ENCODE assay signal across 36 cellular contexts in genomic region chr2:190599546-190600220, GRCh38. TPM values are rescaled to one million over a fixed set of nuclear protein-coding genes. Genes with fewer than 3 reads are reported as not detected.
A peak's percentile ranks its signal among the peaks of the same experiment; 100 is the strongest.
DNase-seq lines count a peak whose midpoint lies in the region; FAIRE-seq and TF ChIP-seq lines count a peak whose summit lies in the region.
"Had no signal": no experiment of that assay in that cellular context is flagged by ENCODE, and none has a peak within 500 bp of the region (broad histone marks: within the 10 kb centered on the region; RNA-seq: fewer than 3 reads in every experiment).

No MANE protein-coding gene starts in this region.

- peaks cover 8% of the 10 kb centered on the region for H3K9me3 Mint-ChIP-seq in activated CD4-positive, alpha-beta T cell treated with anti-CD3 and anti-CD28 coated beads, Interleukin-2, amount 10 ng/mL, durations not matched to agents 24 days and 14 days
- H3K9me3 Mint-ChIP-seq: CD4-positive, alpha-beta T cell; central memory CD8-positive, alpha-beta T cell; effector memory CD8-positive, alpha-beta T cell; IgD-negative memory B cell; stimulated activated memory B cell treated with anti-CD40 and anti-IgM and Interleukin-4, amounts not matched to agents 10 μg/mL and 1 μg/mL and 100 μg/mL, for 72 hours had no signal

- no peaks in the 10 kb centered on the region for H4K20me1 ChIP-seq in keratinocyte (ENCODE audit: control insufficient read depth, extremely low read depth, insufficient read depth, low read length)

- intact Hi-C loops in activated CD4-positive, alpha-beta T cell treated with anti-CD3 and anti-CD28 coated beads, Interleukin-2, amount 10 ng/mL, durations not matched to agents 24 days and 14 days (cut with micrococcal nuclease): no loop called here

- H2AFZ ChIP-seq in keratinocyte (ENCODE audit: control insufficient read depth, low read length): no peak overlapping the region

- no peak overlapping the region for H3K4me2 ChIP-seq in keratinocyte (ENCODE audit: control insufficient read depth, extremely low read depth, insufficient read depth, low read depth, low read length)
- H3K4me2 ChIP-seq: SK-N-SH had no signal

- H3K27ac ChIP-seq in keratinocyte (ENCODE audit: control insufficient read depth, insufficient read depth, low read length): no peak overlapping the region
- H3K27ac ChIP-seq: adrenal gland, psoas muscle had no signal

- no peaks in the 10 kb centered on the region for H3K9me1 ChIP-seq in keratinocyte (ENCODE audit: control insufficient read depth, extremely low read depth, insufficient read depth, low read length)

- no peak overlapping the region for H3K4me3 Mint-ChIP-seq in activated CD4-positive, alpha-beta T cell treated with anti-CD3 and anti-CD28 coated beads, Interleukin-2, amount 10 ng/mL, durations not matched to agents 24 days and 14 days
- H3K4me3 Mint-ChIP-seq: CD4-positive, alpha-beta T cell; central memory CD8-positive, alpha-beta T cell; effector memory CD8-positive, alpha-beta T cell; IgD-negative memory B cell; stimulated activated memory B cell treated with anti-CD40 and anti-IgM and Interleukin-4, amounts not matched to agents 10 μg/mL and 1 μg/mL and 100 μg/mL, for 72 hours; T-helper 1 cell treated with Interleukin-12 subunit alpha and Interleukin-12 subunit beta and Interleukin-4 antibody, amounts not matched to agents 30 μg/mL and 1 μg/mL, for 36 hours; type B pancreatic cell had no signal

- dilution Hi-C loops in keratinocyte (cut with MboI; ENCODE audit: extremely low pct_ligation_motif_present, low sequenced_read_pairs): no loop called here

- H3K36me3 ChIP-seq in keratinocyte (ENCODE audit: control insufficient read depth in 2 of 2, extremely low read depth in 1 of 2, insufficient read depth in 2 of 2, low read length in 2 of 2): no peaks in the 10 kb centered on the region
- H3K36me3 ChIP-seq: adrenal gland had no signal

- H3K27me3 ChIP-seq in keratinocyte (ENCODE audit: control insufficient read depth, extremely low read depth, insufficient read depth, low read length): no peaks in the 10 kb centered on the region
- H3K27me3 ChIP-seq: adrenal gland had no signal

- H3K4me3 ChIP-seq in keratinocyte (ENCODE audit: control insufficient read depth in 2 of 3, extremely low read depth in 1 of 3, insufficient read depth in 2 of 3, low read depth in 1 of 3, low read length in 3 of 3): no peak overlapping the region
- H3K4me3 ChIP-seq: adrenal gland, psoas muscle had no signal

- peaks cover 2% of the 10 kb centered on the region for H3K27me3 Mint-ChIP-seq in activated CD4-positive, alpha-beta T cell treated with anti-CD3 and anti-CD28 coated beads, Interleukin-2, amount 10 ng/mL, durations not matched to agents 24 days and 14 days
- H3K27me3 Mint-ChIP-seq: CD4-positive, alpha-beta T cell; central memory CD8-positive, alpha-beta T cell; effector memory CD8-positive, alpha-beta T cell; IgD-negative memory B cell; naive thymus-derived CD4-positive, alpha-beta T cell; stimulated activated memory B cell treated with anti-CD40 and anti-IgM and Interleukin-4, amounts not matched to agents 10 μg/mL and 1 μg/mL and 100 μg/mL, for 72 hours had no signal

- H3K79me2 ChIP-seq in keratinocyte (ENCODE audit: control insufficient read depth, insufficient read depth, low read length): no peaks in the 10 kb centered on the region

- TF ChIP-seq CTCF in keratinocyte (optimal IDR thresholded peaks at IDR 0.05 in 1 of 3, IDR thresholded peaks at IDR 0.05 in 1 of 3, conservative IDR thresholded peaks at IDR 0.05 in 1 of 3; ENCODE audit: extremely low read depth in 1 of 3, insufficient read depth in 2 of 3, low read length in 3 of 3): no peak

- peaks cover 14% of the 10 kb centered on the region for H3K4me1 Mint-ChIP-seq in activated CD4-positive, alpha-beta T cell treated with anti-CD3 and anti-CD28 coated beads, Interleukin-2, amount 10 ng/mL, durations not matched to agents 24 days and 14 days

- DNase-seq in NCI-H345 (lab: John Stamatoyannopoulos, UW) (peak; percentile 52), NCI-H345 treated with DMSO at 0.1 percent for 48 hours (lab: John Stamatoyannopoulos, UW; ENCODE audit: unreplicated experiment) (no peak), HTR-8/SVneo (ENCODE audit: insufficient read length, low spot score) (no peak), RKO (ENCODE audit: low spot score) (peak; percentile 53), keratinocyte (ENCODE audit: low read depth, low spot score) (no peak), HK-2 (ENCODE audit: unreplicated experiment) (no peak), GDM1 (lab: John Stamatoyannopoulos, UW) (no peak)
- no peak for DNase-seq in activated CD4-positive, alpha-beta T cell treated with anti-CD3 and anti-CD28 coated beads, Interleukin-2, amount 10 ng/mL, durations not matched to agents 24 days and 14 days
- DNase-seq: activated CD4-positive, alpha-beta T cell treated with anti-CD3 and anti-CD28 coated beads, Interleukin-2, amount 50 U/mL, for 48 hours; activated gamma-delta T cell treated with Interleukin-2 at 50 U/mL for 16 hours; activated T-cell treated with anti-CD3 and anti-CD28 coated beads, Interleukin-2, amount 50 U/mL, for 48 hours; adrenal gland; CD4-positive, alpha-beta T cell; DMS79 treated with DMSO at 0.1 percent for 48 hours; effector memory CD8-positive, alpha-beta T cell; erythroblast; GF-D8; head of caudate nucleus; islet precursor cell; left ventricle myocardium superior; naive thymus-derived CD4-positive, alpha-beta T cell; NCI-H1048; NCI-H187 treated with DMSO at 0.1 percent for 48 hours; NCI-H446; occipital lobe; OCI-M1; psoas muscle; SK-N-SH; stimulated activated CD4-positive, alpha-beta T cell treated with anti-CD3 and anti-CD28 coated beads, Interleukin-15, amount 100 ng/mL, for 24 hours; substantia nigra had no signal

- FAIRE-seq in HTR-8/SVneo (lab: Jason Lieb, UNC) (peak; percentile 42), keratinocyte (lab: Jason Lieb, UNC) (peak; percentile 13)
- FAIRE-seq: A204.1 had no signal

- no peaks in the 10 kb centered on the region for H3K9me3 ChIP-seq in keratinocyte (ENCODE audit: control insufficient read depth, low read depth, low read length)
- H3K9me3 ChIP-seq: adrenal gland, psoas muscle, SK-N-SH had no signal

- peaks cover 24% of the 10 kb centered on the region for H3K4me1 ChIP-seq in keratinocyte (ENCODE audit: control insufficient read depth, extremely low read depth, insufficient read depth, low read length)
- H3K4me1 ChIP-seq: adrenal gland, psoas muscle had no signal

- no peak overlapping the region for H3K9ac ChIP-seq in keratinocyte (ENCODE audit: control insufficient read depth, extremely low read depth, insufficient read depth, low read length)
- H3K9ac ChIP-seq: SK-N-SH had no signal

- H3K27ac Mint-ChIP-seq in activated CD4-positive, alpha-beta T cell treated with anti-CD3 and anti-CD28 coated beads, Interleukin-2, amount 10 ng/mL, durations not matched to agents 24 days and 14 days: no peak overlapping the region
- H3K27ac Mint-ChIP-seq: CD4-positive, alpha-beta T cell; stimulated activated memory B cell treated with anti-CD40 and anti-IgM and Interleukin-4, amounts not matched to agents 10 μg/mL and 1 μg/mL and 100 μg/mL, for 72 hours; T-helper 1 cell treated with Interleukin-12 subunit alpha and Interleukin-12 subunit beta and Interleukin-4 antibody, amounts not matched to agents 30 μg/mL and 1 μg/mL, for 36 hours; type B pancreatic cell had no signal

- no peaks in the 10 kb centered on the region for H3K36me3 Mint-ChIP-seq in activated CD4-positive, alpha-beta T cell treated with anti-CD3 and anti-CD28 coated beads, Interleukin-2, amount 10 ng/mL, durations not matched to agents 24 days and 14 days (ENCODE audit: low read depth)
- H3K36me3 Mint-ChIP-seq: IgD-negative memory B cell; stimulated activated memory B cell treated with anti-CD40 and anti-IgM and Interleukin-4, amounts not matched to agents 10 μg/mL and 1 μg/mL and 100 μg/mL, for 72 hours; type B pancreatic cell had no signal

RNA-seq across cellular contexts. Expression of gene NAB1, which starts 49.2 kb away (rescaled TPM):
- 10.7 to 24.3 TPM (median 21.6 TPM) in 3 replicates for polyA plus RNA-seq in keratinocyte
- polyA plus RNA-seq in keratinocyte (2011; ENCODE audit: low read depth): 21.8 TPM
- polyA plus RNA-seq in keratinocyte (2011; cell fraction: cytosol; rRNA removed): 11.1 and 17.6 TPM in 2 replicates
- 24.7 and 34.3 TPM in 2 replicates for polyA plus RNA-seq in keratinocyte (2011; cell fraction: nucleus; rRNA removed)
- 11.5 and 14.0 TPM in 2 replicates for polyA plus RNA-seq in keratinocyte (2012; ENCODE audit: low replicate concordance)
- 13.7 to 31.7 TPM (median 30.7 TPM) in 3 replicates for polyA minus RNA-seq in keratinocyte
- polyA minus RNA-seq in keratinocyte (2011; cell fraction: cytosol; rRNA and poly(A)+ RNA removed): 21.3 TPM
- 11.8 and 28.2 TPM in 2 replicates for polyA minus RNA-seq in keratinocyte (2011; cell fraction: nucleus; rRNA and poly(A)+ RNA removed)
- total RNA-seq in activated CD4-positive, alpha-beta T cell treated with anti-CD3 and anti-CD28 coated beads, Interleukin-2, amount 10 ng/mL, durations not matched to agents 24 days and 14 days: 34.1 and 37.4 TPM in 2 replicates

Comparison
In these comparisons a context has a peak if more than half of its experiments do, and no peak if none do; other contexts are left out.
1. DNase-seq: peak in NCI-H345 (single experiment) and RKO (single experiment); none in NCI-H345 treated with DMSO at 0.1 percent for 48 hours (single experiment), HTR-8/SVneo (single experiment), keratinocyte (single experiment), HK-2 (single experiment), activated CD4-positive, alpha-beta T cell treated with anti-CD3 and anti-CD28 coated beads, Interleukin-2, amount 10 ng/mL, durations not matched to agents 24 days and 14 days (single experiment) and GDM1 (single experiment).